In the genomic region with DNA sequence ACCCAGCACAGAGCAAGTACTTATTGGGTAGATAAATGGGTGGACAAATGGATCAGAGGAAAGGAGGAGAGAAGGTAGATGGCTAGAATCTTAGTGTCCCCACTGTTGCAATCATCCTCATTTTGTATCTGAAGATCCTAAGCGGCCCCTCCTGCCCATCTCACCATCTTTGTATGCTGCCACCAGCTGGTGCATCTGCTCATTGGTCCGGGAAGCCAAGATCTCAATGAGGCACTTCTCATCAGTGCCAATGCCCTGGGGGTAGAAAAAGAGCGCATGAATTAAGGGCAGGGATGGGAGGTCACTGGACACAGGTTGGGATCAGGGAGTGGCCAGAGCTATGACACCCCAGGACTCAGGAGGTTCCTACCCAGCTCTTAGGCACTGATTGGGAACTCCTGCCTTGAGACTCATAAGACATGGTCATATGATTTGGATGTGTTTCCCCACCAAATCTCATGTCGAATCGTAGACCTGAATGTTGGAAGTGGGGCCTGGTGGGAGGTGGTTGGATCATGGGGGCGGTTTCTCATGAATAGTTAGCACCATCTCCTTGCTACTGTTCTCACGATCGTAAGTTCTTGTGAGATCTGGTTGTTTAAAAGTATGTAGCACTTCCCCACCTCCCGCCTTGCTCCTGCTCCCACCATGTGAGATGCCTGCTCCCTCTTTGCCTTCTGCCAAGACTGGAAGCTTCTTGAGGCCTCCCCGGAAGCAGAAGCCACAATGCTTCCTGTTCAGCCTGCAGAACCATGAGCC, we compare ENCODE assay signal across 24 cellular contexts. TPM values are rescaled to one million over a fixed set of nuclear protein-coding genes. Genes with fewer than 3 reads are reported as not detected.
DNase-seq lines count a peak whose midpoint lies in the region; ATAC-seq and TF ChIP-seq lines count a peak whose summit lies in the region.
"Had no signal": no experiment of that assay in that cellular context is flagged by ENCODE, and none has a peak within 500 bp of the region (broad histone marks: within the 10 kb centered on the region; RNA-seq: fewer than 3 reads in every experiment).

No MANE protein-coding gene starts in this region.

- no peak overlapping the region for H3K4me3 ChIP-seq in CD4-positive, CD25-positive, alpha-beta regulatory T cell (ENCODE audit: low read depth, low read length)
- H3K4me3 ChIP-seq in CD8-positive, alpha-beta memory T cell (ENCODE audit: low read length), result no peak overlapping the region
- no peak overlapping the region for H3K4me3 ChIP-seq in naive thymus-derived CD4-positive, alpha-beta T cell (ENCODE audit: low read length)
- H3K4me3 ChIP-seq in PC-3 (ENCODE audit: low read length), result no peak overlapping the region
- H3K4me3 ChIP-seq: ascending aorta, esophagus squamous epithelium, neural progenitor cell, smooth muscle cell, testis had no signal

- H4K20me1 ChIP-seq in PC-3 (ENCODE audit: low read length), result no peaks in the 10 kb centered on the region

- intact Hi-C loops in naive thymus-derived CD4-positive, alpha-beta T cell (cut with micrococcal nuclease), result no loop called here
- intact Hi-C loops in PC-3 (cut with micrococcal nuclease), result no loop called here

- no peak overlapping the region for H3K9ac ChIP-seq in PC-3 (ENCODE audit: low read length)
- H3K9ac ChIP-seq: neural progenitor cell had no signal

- no peak for DNase-seq in CD4-positive, CD25-positive, alpha-beta regulatory T cell
- DNase-seq in CD8-positive, alpha-beta memory T cell, result no peak
- no peak for DNase-seq in activated CD8-positive, alpha-beta T cell treated with anti-CD3 and anti-CD28 coated beads, Interleukin-2, amount 10 ng/mL, durations not matched to agents 7 days and 5 days
- no peak for DNase-seq in naive thymus-derived CD4-positive, alpha-beta T cell
- no peak for DNase-seq in HEK293T (ENCODE audit: extremely low spot score)
- DNase-seq in PC-3, result no peak
- DNase-seq: activated CD8-positive, alpha-beta memory T cell treated with anti-CD3 and anti-CD28 coated beads for 24 hours; activated effector memory CD4-positive, alpha-beta T cell treated with Interleukin-2 at 50 U/mL for 16 hours; Calu3; effector memory CD4-positive, alpha-beta T cell; esophagus squamous epithelium; H7; left colon; MM.1S; NCI-H146; NCI-H2171 treated with DMSO at 0.1 percent for 48 hours; NCI-H526 treated with DMSO at 0.1 percent for 48 hours; Right ventricle myocardium superior; testis had no signal

- no TSS peak for BruUV-seq in PC-3 (replicated peaks; lab: Mats Ljungman, UMichigan)

- ATAC-seq in CD4-positive, CD25-positive, alpha-beta regulatory T cell (ENCODE audit: low read depth in 2 of 2), result no peak
- no peak for ATAC-seq in activated CD8-positive, alpha-beta T cell treated with anti-CD3 and anti-CD28 coated beads, Interleukin-2, amount 10 ng/mL, durations not matched to agents 7 days and 5 days
- ATAC-seq in naive thymus-derived CD4-positive, alpha-beta T cell, result no peak
- no peak for ATAC-seq in HG02884 (IDR thresholded peaks at IDR 0.05; ENCODE audit: unreplicated experiment)
- no peak for ATAC-seq in PC-3
- ATAC-seq: left colon had no signal

- TF ChIP-seq CTCF in PC-3 (conservative IDR thresholded peaks at IDR 0.05; ENCODE audit: low read depth, low read length), result no peak

- H3K27me3 ChIP-seq in CD4-positive, CD25-positive, alpha-beta regulatory T cell (ENCODE audit: control insufficient read depth, insufficient read depth, low read length), result no peaks in the 10 kb centered on the region
- no peaks in the 10 kb centered on the region for H3K27me3 ChIP-seq in CD8-positive, alpha-beta memory T cell (ENCODE audit: insufficient read depth, low read length, poor library complexity, severe bottlenecking)
- H3K27me3 ChIP-seq in naive thymus-derived CD4-positive, alpha-beta T cell (ENCODE audit: control insufficient read depth in 2 of 2, insufficient read depth in 2 of 2, low read length in 2 of 2), result no peaks in the 10 kb centered on the region
- H3K27me3 ChIP-seq in PC-3 (ENCODE audit: low read length), result no peaks in the 10 kb centered on the region
- H3K27me3 ChIP-seq: ascending aorta, esophagus squamous epithelium, neural progenitor cell, testis had no signal

- H3K4me1 Mint-ChIP-seq in CD4-positive, CD25-positive, alpha-beta regulatory T cell, result peaks cover 5 to 64% (median 49%) of the 10 kb centered on the region in 4 donors
- H3K4me1 Mint-ChIP-seq in CD8-positive, alpha-beta memory T cell, result peaks cover 61 to 82% (median 81%) of the 10 kb centered on the region in 3 donors
- peaks cover 59% of the 10 kb centered on the region for H3K4me1 Mint-ChIP-seq in activated CD8-positive, alpha-beta T cell treated with anti-CD3 and anti-CD28 coated beads, Interleukin-2, amount 10 ng/mL, durations not matched to agents 7 days and 5 days (ENCODE audit: low read depth)
- peaks cover 67 to 100% (median 91%) of the 10 kb centered on the region in 7 donors for H3K4me1 Mint-ChIP-seq in naive thymus-derived CD4-positive, alpha-beta T cell

- H3K9me3 ChIP-seq in CD4-positive, CD25-positive, alpha-beta regulatory T cell (ENCODE audit: control insufficient read depth in 2 of 2, low read length in 2 of 2), result no peaks in the 10 kb centered on the region
- H3K9me3 ChIP-seq in CD8-positive, alpha-beta memory T cell (ENCODE audit: low read length), result no peaks in the 10 kb centered on the region
- no peaks in the 10 kb centered on the region for H3K9me3 ChIP-seq in naive thymus-derived CD4-positive, alpha-beta T cell (ENCODE audit: control insufficient read depth in 2 of 3, low read length in 3 of 3)
- H3K9me3 ChIP-seq in PC-3 (ENCODE audit: low read length), result no peaks in the 10 kb centered on the region
- H3K9me3 ChIP-seq: ascending aorta, esophagus squamous epithelium, testis had no signal

- H3F3A ChIP-seq in PC-3 (ENCODE audit: low read length, unreplicated experiment), result no peaks in the 10 kb centered on the region

- H2AFZ ChIP-seq in PC-3 (ENCODE audit: low read length), result no peak overlapping the region
- H2AFZ ChIP-seq: neural progenitor cell had no signal

- peaks cover 62% of the 10 kb centered on the region for H3K36me3 Mint-ChIP-seq in CD4-positive, CD25-positive, alpha-beta regulatory T cell
- peaks cover 35 to 90% (median 37%) of the 10 kb centered on the region in 3 donors for H3K36me3 Mint-ChIP-seq in CD8-positive, alpha-beta memory T cell
- H3K36me3 Mint-ChIP-seq in activated CD8-positive, alpha-beta T cell treated with anti-CD3 and anti-CD28 coated beads, Interleukin-2, amount 10 ng/mL, durations not matched to agents 7 days and 5 days (ENCODE audit: low read depth), result peaks cover 87% of the 10 kb centered on the region
- peaks cover 33 to 72% (median 66%) of the 10 kb centered on the region in 5 donors for H3K36me3 Mint-ChIP-seq in naive thymus-derived CD4-positive, alpha-beta T cell

- no peak overlapping the region for H3K4me3 Mint-ChIP-seq in CD4-positive, CD25-positive, alpha-beta regulatory T cell
- peak overlapping the region in 2 of 7 donors; percentile 28 to 67 for H3K4me3 Mint-ChIP-seq in CD8-positive, alpha-beta memory T cell
- H3K4me3 Mint-ChIP-seq in activated CD8-positive, alpha-beta T cell treated with anti-CD3 and anti-CD28 coated beads, Interleukin-2, amount 10 ng/mL, durations not matched to agents 7 days and 5 days, result no peak overlapping the region
- H3K4me3 Mint-ChIP-seq in naive thymus-derived CD4-positive, alpha-beta T cell, result peak overlapping the region in 2 of 10 donors; percentile 90 to 96
- H3K4me3 Mint-ChIP-seq: mesothelial cell of epicardium, neural progenitor cell had no signal

- peak overlapping the region; percentile 41 for H3K27ac ChIP-seq in CD4-positive, CD25-positive, alpha-beta regulatory T cell (ENCODE audit: insufficient read depth, low read length, poor library complexity, severe bottlenecking)
- H3K27ac ChIP-seq in CD8-positive, alpha-beta memory T cell (ENCODE audit: low read depth, low read length), result no peak overlapping the region
- peak overlapping the region; percentile 68 for H3K27ac ChIP-seq in naive thymus-derived CD4-positive, alpha-beta T cell (ENCODE audit: low read depth, low read length)
- H3K27ac ChIP-seq in PC-3 (ENCODE audit: low read length), result no peak overlapping the region
- H3K27ac ChIP-seq: ascending aorta, esophagus squamous epithelium, neural progenitor cell, testis had no signal

- no peaks in the 10 kb centered on the region for H3K9me3 Mint-ChIP-seq in CD4-positive, CD25-positive, alpha-beta regulatory T cell
- no peaks in the 10 kb centered on the region for H3K9me3 Mint-ChIP-seq in CD8-positive, alpha-beta memory T cell
- H3K9me3 Mint-ChIP-seq in activated CD8-positive, alpha-beta T cell treated with anti-CD3 and anti-CD28 coated beads, Interleukin-2, amount 10 ng/mL, durations not matched to agents 7 days and 5 days (ENCODE audit: insufficient read depth), result no peaks in the 10 kb centered on the region
- no peaks in the 10 kb centered on the region for H3K9me3 Mint-ChIP-seq in naive thymus-derived CD4-positive, alpha-beta T cell
- H3K9me3 Mint-ChIP-seq: mesothelial cell of epicardium, neural progenitor cell had no signal

- peak overlapping the region in 2 of 3 donors; percentile 87 to 94 for H3K27ac Mint-ChIP-seq in CD4-positive, CD25-positive, alpha-beta regulatory T cell
- H3K27ac Mint-ChIP-seq in CD8-positive, alpha-beta memory T cell, result peak overlapping the region; percentile 82 to 96 (median 88)
- H3K27ac Mint-ChIP-seq in activated CD8-positive, alpha-beta T cell treated with anti-CD3 and anti-CD28 coated beads, Interleukin-2, amount 10 ng/mL, durations not matched to agents 7 days and 5 days, result peak overlapping the region; percentile 32
- peak overlapping the region; percentile 35 to 99 (median 89) for H3K27ac Mint-ChIP-seq in naive thymus-derived CD4-positive, alpha-beta T cell
- H3K27ac Mint-ChIP-seq: mesothelial cell of epicardium, neural progenitor cell had no signal

- peaks cover 49% of the 10 kb centered on the region for H3K4me1 ChIP-seq in CD4-positive, CD25-positive, alpha-beta regulatory T cell (ENCODE audit: control insufficient read depth, insufficient read depth, low read length, poor library complexity, severe bottlenecking)
- peaks cover 58% of the 10 kb centered on the region for H3K4me1 ChIP-seq in CD8-positive, alpha-beta memory T cell (ENCODE audit: insufficient read depth, low read length)
- peaks cover 42 to 60% of the 10 kb centered on the region in 2 donors for H3K4me1 ChIP-seq in naive thymus-derived CD4-positive, alpha-beta T cell (ENCODE audit: control insufficient read depth in 2 of 2, insufficient read depth in 2 of 2, low read length in 2 of 2)
- no peaks in the 10 kb centered on the region for H3K4me1 ChIP-seq in PC-3 (ENCODE audit: insufficient read depth, low read length)

- no peaks in the 10 kb centered on the region for H3K79me2 ChIP-seq in PC-3 (ENCODE audit: low read length)

- H3K27me3 Mint-ChIP-seq in CD4-positive, CD25-positive, alpha-beta regulatory T cell, result no peaks in the 10 kb centered on the region
- no peaks in the 10 kb centered on the region for H3K27me3 Mint-ChIP-seq in CD8-positive, alpha-beta memory T cell
- H3K27me3 Mint-ChIP-seq in activated CD8-positive, alpha-beta T cell treated with anti-CD3 and anti-CD28 coated beads, Interleukin-2, amount 10 ng/mL, durations not matched to agents 7 days and 5 days (ENCODE audit: low read depth), result no peaks in the 10 kb centered on the region
- H3K27me3 Mint-ChIP-seq in naive thymus-derived CD4-positive, alpha-beta T cell, result no peaks in the 10 kb centered on the region

- peaks cover 80% of the 10 kb centered on the region for H3K36me3 ChIP-seq in CD4-positive, CD25-positive, alpha-beta regulatory T cell (ENCODE audit: control insufficient read depth, insufficient read depth, low read length)
- peaks cover 70% of the 10 kb centered on the region for H3K36me3 ChIP-seq in CD8-positive, alpha-beta memory T cell (ENCODE audit: insufficient read depth, low read length)
- H3K36me3 ChIP-seq in naive thymus-derived CD4-positive, alpha-beta T cell (ENCODE audit: control insufficient read depth in 2 of 3, insufficient read depth in 3 of 3, low read length in 3 of 3), result peaks cover 42 to 75% (median 61%) of the 10 kb centered on the region in 3 experiments
- peaks cover 27% of the 10 kb centered on the region for H3K36me3 ChIP-seq in PC-3 (ENCODE audit: low read depth, low read length)
- H3K36me3 ChIP-seq: neural progenitor cell had no signal

- CTCF ChIA-PET in CD8-positive, alpha-beta memory T cell (lab: Charles Lee), result interaction anchor here (0.9 to 12.0 kb wide), 5 partner anchors 12 to 27 kb away, joined by 3 to 86 read pairs (median 14); no protein-coding TSS in a partner anchor
- CTCF ChIA-PET in activated CD8-positive, alpha-beta T cell treated with anti-CD3 and anti-CD28 coated beads, Interleukin-2, amount 10 ng/mL, durations not matched to agents 7 days and 5 days (lab: Charles Lee), result interaction anchor here (1.0 to 5.3 kb wide), 6 partner anchors 11 to 86 kb away, joined by 3 to 28 read pairs (median 6); a partner anchor contains a TSS
- CTCF ChIA-PET in naive thymus-derived CD4-positive, alpha-beta T cell (lab: Charles Lee), result interaction anchor here (2.4 to 4.9 kb wide), 3 partner anchors 11 to 28 kb away, joined by 8 to 27 read pairs (median 23); no protein-coding TSS in a partner anchor
- CTCF ChIA-PET in HEK293T (lab: Yijun Ruan, JAX), result interaction anchor here (0.6 kb wide), 1 partner anchor 90 kb away, joined by 4 read pairs; no protein-coding TSS in a partner anchor
- CTCF ChIA-PET in PC-3 (lab: Charles Lee), result no interaction called here

- H3K9me2 ChIP-seq in PC-3 (replicated peaks; ENCODE audit: low read length), result no peaks in the 10 kb centered on the region

- H3K4me2 ChIP-seq in PC-3 (ENCODE audit: low read length), result no peak overlapping the region
- H3K4me2 ChIP-seq: neural progenitor cell, smooth muscle cell had no signal

- POLR2A ChIA-PET in CD8-positive, alpha-beta memory T cell (lab: Charles Lee), result no interaction called here
- POLR2A ChIA-PET in activated CD8-positive, alpha-beta T cell treated with anti-CD3 and anti-CD28 coated beads, Interleukin-2, amount 10 ng/mL, durations not matched to agents 7 days and 5 days (lab: Charles Lee), result interaction anchor here (0.9 to 1.2 kb wide), 3 partner anchors 14 to 76 kb away, joined by 3 read pairs; no protein-coding TSS in a partner anchor
- POLR2A ChIA-PET in naive thymus-derived CD4-positive, alpha-beta T cell (lab: Charles Lee), result interaction anchor here (1.0 to 31.2 kb wide), 6 partner anchors 9 to 87 kb away, joined by 3 to 760 read pairs (median 6); a partner anchor contains a TSS
- POLR2A ChIA-PET in HEK293T (lab: Yijun Ruan, JAX) (no interaction called here), PC-3 (lab: Charles Lee; ENCODE audit: unreplicated experiment) (no interaction called here)

RNA-seq across cellular contexts. Expression of a gene that starts 20.3 kb away (rescaled TPM):
- 364 TPM for total RNA-seq in CD4-positive, CD25-positive, alpha-beta regulatory T cell
- 100 to 1,000 TPM; 171 to 329 (median 244) TPM for polyA plus RNA-seq in CD4-positive, CD25-positive, alpha-beta regulatory T cell
- total RNA-seq in CD8-positive, alpha-beta memory T cell, result 100 to 1,000 TPM; 452 to 459 TPM
- polyA plus RNA-seq in CD8-positive, alpha-beta memory T cell, result 351 TPM
- total RNA-seq in activated CD8-positive, alpha-beta T cell treated with anti-CD3 and anti-CD28 coated beads, Interleukin-2, amount 10 ng/mL, durations not matched to agents 7 days and 5 days, result 100 to 1,000 TPM; 481 to 495 TPM
- total RNA-seq in naive thymus-derived CD4-positive, alpha-beta T cell, result 100 to 1,000 TPM; 212 to 512 (median 272) TPM
- 100 to 1,000 TPM; 272 to 295 TPM for polyA plus RNA-seq in naive thymus-derived CD4-positive, alpha-beta T cell
- total RNA-seq in PC-3 (2014; rRNA removed), result 122 and 131 TPM in 2 replicates

RNA-seq across cellular contexts. Expression of a gene that starts 56.4 kb away (rescaled TPM):
- 259 TPM for total RNA-seq in CD4-positive, CD25-positive, alpha-beta regulatory T cell
- 10 to 100 TPM; 46.9 to 71.5 (median 59.8) TPM for polyA plus RNA-seq in CD4-positive, CD25-positive, alpha-beta regulatory T cell
- 100 to 1,000 TPM; 212 to 213 TPM for total RNA-seq in CD8-positive, alpha-beta memory T cell
- 62.4 TPM for polyA plus RNA-seq in CD8-positive, alpha-beta memory T cell
- 100 to 1,000 TPM; 132 to 138 TPM for total RNA-seq in activated CD8-positive, alpha-beta T cell treated with anti-CD3 and anti-CD28 coated beads, Interleukin-2, amount 10 ng/mL, durations not matched to agents 7 days and 5 days
- total RNA-seq in naive thymus-derived CD4-positive, alpha-beta T cell, result 100 to 1,000 TPM; 124 to 234 (median 131) TPM
- polyA plus RNA-seq in naive thymus-derived CD4-positive, alpha-beta T cell, result 10 to 100 TPM; 28.9 to 45.2 TPM
- total RNA-seq in PC-3 (2014; rRNA removed), result 90.0 and 139 TPM in 2 replicates

Comparison
In these comparisons a context has a peak if more than half of its experiments do, and no peak if none do; other contexts are left out.
1. H3K27ac ChIP-seq: peak in CD4-positive, CD25-positive, alpha-beta regulatory T cell (single experiment) and naive thymus-derived CD4-positive, alpha-beta T cell (single experiment); none in CD8-positive, alpha-beta memory T cell (single experiment) and PC-3 (single experiment).
2. H3K27ac Mint-ChIP-seq: peak in every context shown above with its lines; median percentile 90 in CD4-positive, CD25-positive, alpha-beta regulatory T cell; 89 in naive thymus-derived CD4-positive, alpha-beta T cell; 88 in CD8-positive, alpha-beta memory T cell; 32 in activated CD8-positive, alpha-beta T cell treated with anti-CD3 and anti-CD28 coated beads, Interleukin-2, amount 10 ng/mL, durations not matched to agents 7 days and 5 days.
3. POLR2A ChIA-PET loops: an anchor here in activated CD8-positive, alpha-beta T cell treated with anti-CD3 and anti-CD28 coated beads, Interleukin-2, amount 10 ng/mL, durations not matched to agents 7 days and 5 days (0.9 to 1.2 kb wide) and naive thymus-derived CD4-positive, alpha-beta T cell (1.0 to 31.2 kb wide); none called in CD8-positive, alpha-beta memory T cell, HEK293T and PC-3.